Comparison of ENCODE assay signal across 11 cellular contexts in genomic region chr17:17811381-17812210, GRCh38. TPM values are rescaled to one million over a fixed set of nuclear protein-coding genes. Genes with fewer than 3 reads are reported as not detected.
DNase-seq lines count a peak whose midpoint lies in the region; ATAC-seq and TF ChIP-seq lines count a peak whose summit lies in the region.
"Had no signal": no experiment of that assay in that cellular context is flagged by ENCODE, and none has a peak within 500 bp of the region (broad histone marks: within the 10 kb centered on the region; RNA-seq: fewer than 3 reads in every experiment).

No MANE protein-coding gene starts in this region.

- H3K4me3 Mint-ChIP-seq in MCF 10A (ENCODE audit: unreplicated experiment), result no peak overlapping the region
- no peak overlapping the region for H3K4me3 Mint-ChIP-seq in activated naive CD8-positive, alpha-beta T cell

- intact Hi-C loops in MCF 10A (cut with micrococcal nuclease), result loop anchor here (1.0 kb wide), 4 partner anchors 45 to 222 kb away; no protein-coding TSS in a partner anchor
- intact Hi-C loops in left lung (cut with DNase I), result loop anchor here (5.0 to 10.0 kb wide), 2 partner anchors 51 to 53 kb away; no protein-coding TSS in a partner anchor

- H3K4me1 Mint-ChIP-seq in MCF 10A (ENCODE audit: insufficient read depth, unreplicated experiment), result peaks cover 5% of the 10 kb centered on the region
- H3K4me1 Mint-ChIP-seq in activated naive CD8-positive, alpha-beta T cell (ENCODE audit: low read depth), result peaks cover 13% of the 10 kb centered on the region

- H3K4me1 ChIP-seq in left lung (peaks cover 12 to 22% of the 10 kb centered on the region in 2 donors), upper lobe of left lung (peaks cover 18 to 36% (median 23%) of the 10 kb centered on the region in 4 donors), Peyer's patch (peaks cover 0 to 28% (median 6%) of the 10 kb centered on the region in 4 donors)

- no peaks in the 10 kb centered on the region for H3K27me3 Mint-ChIP-seq in MCF 10A (ENCODE audit: insufficient read depth, unreplicated experiment)
- H3K27me3 Mint-ChIP-seq in activated naive CD8-positive, alpha-beta T cell, result no peaks in the 10 kb centered on the region

- TF ChIP-seq POLR2A in upper lobe of left lung (IDR thresholded peaks at IDR 0.05) (no peak), Peyer's patch (IDR thresholded peaks at IDR 0.05) (no peak)

- POLR2A ChIA-PET in MCF 10A (lab: Yijun Ruan, JAX), result interaction anchor here (0.7 to 4.0 kb wide), 10 partner anchors 9 to 126 kb away, joined by 3 to 17 read pairs (median 3); no protein-coding TSS in a partner anchor

- peak; percentile 79 to 90 for DNase-seq in T47D (ENCODE audit: low read depth in 1 of 2, low spot score in 1 of 2)
- DNase-seq in MCF 10A (ENCODE audit: unreplicated experiment), result no peak
- no peak for DNase-seq in left lung
- no peak for DNase-seq in upper lobe of left lung
- no peak for DNase-seq in Peyer's patch
- DNase-seq in stimulated activated CD4-positive, alpha-beta T cell treated with anti-CD3 and anti-CD28 coated beads, Interleukin-2, amount 100 ng/mL, for 48 hours, result no peak
- DNase-seq in NCI-H187 treated with DMSO at 0.1 percent for 48 hours (lab: John Stamatoyannopoulos, UW), result no peak
- DNase-seq: cortex of kidney, kidney glomerular epithelial cell, NCI-H526 treated with DMSO at 0.1 percent for 48 hours had no signal

- no peak overlapping the region for H3K27ac Mint-ChIP-seq in MCF 10A (ENCODE audit: low read depth, unreplicated experiment)
- peak overlapping the region; percentile 64 for H3K27ac Mint-ChIP-seq in activated naive CD8-positive, alpha-beta T cell

- no peaks in the 10 kb centered on the region for H3K9me3 ChIP-seq in left lung
- no peaks in the 10 kb centered on the region for H3K9me3 ChIP-seq in upper lobe of left lung
- H3K9me3 ChIP-seq in Peyer's patch, result no peaks in the 10 kb centered on the region

- 47 to 49% methylated on average over 15 of the region's 15 CpGs for WGBS in upper lobe of left lung, 2 donors

- ATAC-seq in left lung (peak; percentile 8), upper lobe of left lung (ENCODE audit: low FRiP score in 2 of 2) (no peak)

- CTCF ChIA-PET in MCF 10A (lab: Yijun Ruan, JAX), result interaction anchor here (0.6 to 5.5 kb wide), 23 partner anchors 8 to 133 kb away, joined by 3 to 92 read pairs (median 4); partner anchors contain the start of gene SREBF1

- no TSS peak for BruUV-seq in MCF 10A (replicated peaks; lab: Mats Ljungman, UMichigan)

- peaks cover 0 to 73% of the 10 kb centered on the region in 2 donors for H3K36me3 ChIP-seq in left lung
- peaks cover 32 to 61% (median 54%) of the 10 kb centered on the region in 4 donors for H3K36me3 ChIP-seq in upper lobe of left lung
- peaks cover 0 to 63% (median 0%) of the 10 kb centered on the region in 3 donors for H3K36me3 ChIP-seq in Peyer's patch

- H3K27me3 ChIP-seq in left lung (no peaks in the 10 kb centered on the region), upper lobe of left lung (no peaks in the 10 kb centered on the region), Peyer's patch (no peaks in the 10 kb centered on the region)

- H3K4me3 ChIP-seq in left lung (no peak overlapping the region), upper lobe of left lung (no peak overlapping the region), Peyer's patch (no peak overlapping the region)

- no peaks in the 10 kb centered on the region for H3K9me3 Mint-ChIP-seq in MCF 10A (ENCODE audit: unreplicated experiment)
- no peaks in the 10 kb centered on the region for H3K9me3 Mint-ChIP-seq in activated naive CD8-positive, alpha-beta T cell (ENCODE audit: low read depth)

- peaks cover 72% of the 10 kb centered on the region for H3K36me3 Mint-ChIP-seq in MCF 10A (ENCODE audit: insufficient read depth, unreplicated experiment)
- H3K36me3 Mint-ChIP-seq in activated naive CD8-positive, alpha-beta T cell, result no peaks in the 10 kb centered on the region

- TF ChIP-seq EP300 in upper lobe of left lung (IDR thresholded peaks at IDR 0.05), result no peak

- H3K27ac ChIP-seq in left lung, result peak overlapping the region in 1 of 2 donors; percentile 23
- peak overlapping the region in 3 of 4 donors; percentile 17 to 55 (median 46) for H3K27ac ChIP-seq in upper lobe of left lung
- peak overlapping the region in 1 of 4 donors; percentile 35 for H3K27ac ChIP-seq in Peyer's patch

- TF ChIP-seq CTCF in MCF 10A (IDR thresholded peaks at IDR 0.05; ENCODE audit: unreplicated experiment) (no peak), left lung (IDR thresholded peaks at IDR 0.05) (no peak), upper lobe of left lung (IDR thresholded peaks at IDR 0.05) (no peak), Peyer's patch (IDR thresholded peaks at IDR 0.05) (no peak)

- in situ Hi-C loops in T47D (cut with HindIII; ENCODE audit: low pct_unique_long_range_greater_than_20kb, low sequenced_read_pairs), result no loop called here

RNA-seq across cellular contexts. Expression of gene SREBF1, which starts 25.2 kb away (rescaled TPM):
- 87.1 and 91.7 TPM in 2 replicates for total RNA-seq in MCF 10A (2022)
- total RNA-seq in left lung, result 100 to 1,000 TPM; 112 to 122 TPM
- 100 to 1,000 TPM in 3 of 6 donors, 10 to 100 TPM in 3; 64.2 to 579 (median 123) TPM for total RNA-seq in upper lobe of left lung
- 100 to 1,000 TPM; 118 to 226 (median 185) TPM for total RNA-seq in Peyer's patch

Comparison
In these comparisons a context has a peak if more than half of its experiments do, and no peak if none do; other contexts are left out.
1. DNase-seq: peak in T47D (2 of 2); none in MCF 10A (single experiment), left lung (0 of 2), upper lobe of left lung (0 of 2), Peyer's patch (0 of 3), stimulated activated CD4-positive, alpha-beta T cell treated with anti-CD3 and anti-CD28 coated beads, Interleukin-2, amount 100 ng/mL, for 48 hours (0 of 2) and NCI-H187 treated with DMSO at 0.1 percent for 48 hours (single experiment).